ENCODE assay signal across 9 cellular contexts in genomic region chr14:73789996-73790581, GRCh38.
DNase-seq lines count a peak whose midpoint lies in the region; ATAC-seq and TF ChIP-seq lines count a peak whose summit lies in the region.
"Had no signal": no experiment of that assay in that cellular context is flagged by ENCODE, and none has a peak within 500 bp of the region (broad histone marks: within the 10 kb centered on the region; RNA-seq: fewer than 3 reads in every experiment).

No MANE protein-coding gene starts in this region.

- peak overlapping the region; percentile 98 for H3K27ac Mint-ChIP-seq in osteocyte (ENCODE audit: unreplicated experiment)
- H3K27ac Mint-ChIP-seq: activated T-helper 1 cell treated with anti-CD3 and anti-CD28 coated beads, Interleukin-12 subunit alpha, Interleukin-12 subunit beta, Interleukin-2, Interleukin-4 antibody, amounts not matched to agents 30 ng/mL and 10 ng/mL and 1 ng/mL, durations not matched to agents 14 hours and 24 hours and 36 hours had no signal

- H3K4me1 ChIP-seq in SJSA1 (replicated peaks) = peaks cover 34% of the 10 kb centered on the region

- H3K27me3 Mint-ChIP-seq in osteocyte (ENCODE audit: unreplicated experiment) = no peaks in the 10 kb centered on the region

- no peaks in the 10 kb centered on the region for H3K9me3 Mint-ChIP-seq in osteocyte (ENCODE audit: unreplicated experiment)
- H3K9me3 Mint-ChIP-seq: activated T-helper 1 cell treated with anti-CD3 and anti-CD28 coated beads, Interleukin-12 subunit alpha, Interleukin-12 subunit beta, Interleukin-2, Interleukin-4 antibody, amounts not matched to agents 30 ng/mL and 10 ng/mL and 1 ng/mL, durations not matched to agents 14 hours and 24 hours and 36 hours had no signal

- TF ChIP-seq CTCF in AG10803 (conservative IDR thresholded peaks at IDR 0.05; ENCODE audit: low read length) (0 out of 2 replicates have a peak, but pooled peaks have one; percentile 3), osteocyte (IDR thresholded peaks at IDR 0.05) (no peak)

- H3K36me3 ChIP-seq in SJSA1 = no peaks in the 10 kb centered on the region

- no peaks in the 10 kb centered on the region for H3K9me3 ChIP-seq in SJSA1 (replicated peaks)

- ATAC-seq in HG02588 (IDR thresholded peaks at IDR 0.05; ENCODE audit: unreplicated experiment) (no peak), HG03354 (IDR thresholded peaks at IDR 0.05; ENCODE audit: poor library complexity, severe bottlenecking, unreplicated experiment) (no peak)

- H3K27me3 ChIP-seq in SJSA1 (replicated peaks) = no peaks in the 10 kb centered on the region

- peaks cover 56% of the 10 kb centered on the region for H3K4me1 Mint-ChIP-seq in osteocyte (ENCODE audit: unreplicated experiment)

- H3K36me3 Mint-ChIP-seq in osteocyte (ENCODE audit: unreplicated experiment) = no peaks in the 10 kb centered on the region

- H3K27ac ChIP-seq in SJSA1 = peak overlapping the region; percentile 63

- H3K4me3 ChIP-seq in AG10803 (ENCODE audit: low read length) (peak overlapping the region; percentile 20; the same call in 1 of the 2 replicates), SJSA1 (no peak overlapping the region)

- H3K4me3 Mint-ChIP-seq in osteocyte (ENCODE audit: unreplicated experiment) = peak overlapping the region; percentile 40

- DNase-seq in AG10803 (ENCODE audit: low read depth) (peak; percentile 98), SJSA1 (ENCODE audit: low read depth in 1 of 2, low spot score in 2 of 2) (peak; percentile 46 to 50), fibroblast of the conjunctiva (ENCODE audit: low read depth) (peak; percentile 93), osteocyte (ENCODE audit: extremely low spot score, unreplicated experiment) (peak; percentile 87), 8988T (no peak)
- no peak for DNase-seq in stimulated activated naive CD4-positive, alpha-beta T cell (lab: John Stamatoyannopoulos, UW)

Comparison
In these comparisons a context has a peak if more than half of its experiments do, and no peak if none do; other contexts are left out.
1. DNase-seq: peak in AG10803 (single experiment), SJSA1 (2 of 2), fibroblast of the conjunctiva (single experiment) and osteocyte (single experiment); none in 8988T (single experiment) and stimulated activated naive CD4-positive, alpha-beta T cell (0 of 6).